In genomic region chr12:402127-402456, GRCh38 we compare ENCODE assay signal across 9 cellular contexts. TPM values are rescaled to one million over a fixed set of nuclear protein-coding genes. Genes with fewer than 3 reads are reported as not detected.
A peak's percentile ranks its signal among the peaks of the same experiment; 100 is the strongest.
DNase-seq lines count a peak whose midpoint lies in the region; ATAC-seq, FAIRE-seq and TF ChIP-seq lines count a peak whose summit lies in the region.
"Had no signal": no experiment of that assay in that cellular context is flagged by ENCODE, and none has a peak within 500 bp of the region (broad histone marks: within the 10 kb centered on the region; RNA-seq: fewer than 3 reads in every experiment).

No MANE protein-coding gene starts in this region.

- H3K4me3 ChIP-seq in cardiac muscle cell (peak overlapping the region; percentile 79), adipocyte (ENCODE audit: low read length) (peak overlapping the region; percentile 93), kidney epithelial cell (ENCODE audit: low read depth, low read length) (peak overlapping the region; percentile 89)

- peaks cover 3% of the 10 kb centered on the region for H3K4me1 ChIP-seq in cardiac muscle cell (ENCODE audit: low read depth)
- H3K4me1 ChIP-seq in adipocyte (ENCODE audit: control insufficient read depth, insufficient read depth, low read length) = peaks cover 14% of the 10 kb centered on the region

- TF ChIP-seq CTCF in cardiac muscle cell (IDR thresholded peaks at IDR 0.05; ENCODE audit: low read depth, low read length) (peak; percentile 40), kidney epithelial cell (IDR thresholded peaks at IDR 0.05; ENCODE audit: insufficient read depth, low read length, poor library complexity, severe bottlenecking) (peak; percentile 38)

- peak overlapping the region; percentile 79 for H3K27ac ChIP-seq in cardiac muscle cell

- no peaks in the 10 kb centered on the region for H3K36me3 ChIP-seq in cardiac muscle cell
- H3K36me3 ChIP-seq in adipocyte (ENCODE audit: control insufficient read depth, insufficient read depth, low read length, severe bottlenecking) = no peaks in the 10 kb centered on the region
- no peaks in the 10 kb centered on the region for H3K36me3 ChIP-seq in kidney epithelial cell (ENCODE audit: control insufficient read depth, insufficient read depth, low read length)

- FAIRE-seq in urothelium cell line (lab: Jason Lieb, UNC) = no peak

- intact Hi-C loops in Right ventricle myocardium inferior (cut with DNase I) = no loop called here

- ATAC-seq in Right ventricle myocardium inferior (no peak), GM21360 (IDR thresholded peaks at IDR 0.05; ENCODE audit: unreplicated experiment) (no peak), HG02938 (IDR thresholded peaks at IDR 0.05; ENCODE audit: unreplicated experiment) (no peak)

- H3K27me3 ChIP-seq in cardiac muscle cell (no peaks in the 10 kb centered on the region), adipocyte (replicated peaks; ENCODE audit: control insufficient read depth, insufficient read depth, low read length) (no peaks in the 10 kb centered on the region), kidney epithelial cell (ENCODE audit: control insufficient read depth, insufficient read depth, low read length) (no peaks in the 10 kb centered on the region)

- peak overlapping the region; percentile 80 for H3K9ac ChIP-seq in adipocyte (ENCODE audit: low read length)

- DNase-seq in cardiac muscle cell (ENCODE audit: low read depth in 1 of 2, low spot score in 1 of 2) (peak; percentile 32 to 45), Right ventricle myocardium inferior (ENCODE audit: missing footprints) (no peak), adipocyte (ENCODE audit: low read depth) (peak; percentile 63), kidney epithelial cell (ENCODE audit: low read depth) (no peak), urothelium cell line (ENCODE audit: low spot score) (peak; percentile 29), germinal center (ENCODE audit: low spot score) (no peak)

- H3K9me3 ChIP-seq in cardiac muscle cell (ENCODE audit: low read depth) (no peaks in the 10 kb centered on the region), adipocyte (ENCODE audit: control insufficient read depth, low read length) (no peaks in the 10 kb centered on the region)

RNA-seq across cellular contexts. Expression of gene CCDC77, which starts 0.6 kb away (rescaled TPM):
- 7.3 and 7.6 TPM in 2 replicates for total RNA-seq in cardiac muscle cell
- 11.0 and 13.0 TPM in 2 replicates for polyA plus RNA-seq in cardiac muscle cell
- total RNA-seq in Right ventricle myocardium inferior = 3.1 TPM
- total RNA-seq in kidney epithelial cell = 10.4 and 18.5 TPM in 2 replicates

RNA-seq across cellular contexts. Expression of gene KDM5A, which starts 13.0 kb away (rescaled TPM):
- total RNA-seq in cardiac muscle cell (36.3 and 36.4 TPM in 2 replicates), Right ventricle myocardium inferior (25.5 TPM), kidney epithelial cell (44.8 and 53.6 TPM in 2 replicates)
- 41.1 and 46.0 TPM in 2 replicates for polyA plus RNA-seq in cardiac muscle cell

RNA-seq across cellular contexts. Expression of gene B4GALNT3, which starts 57.6 kb away (rescaled TPM):
- total RNA-seq in cardiac muscle cell (38.6 and 39.2 TPM in 2 replicates), Right ventricle myocardium inferior (36.6 TPM), kidney epithelial cell (5.1 and 6.8 TPM in 2 replicates)
- 23.7 and 26.4 TPM in 2 replicates for polyA plus RNA-seq in cardiac muscle cell
- total RNA-seq: activated B cell treated with CpG ODN at 0.5 μM for 24 hours had no signal

Comparison
In these comparisons a context has a peak if more than half of its experiments do, and no peak if none do; other contexts are left out.
1. DNase-seq: peak in cardiac muscle cell (2 of 2), adipocyte (single experiment) and urothelium cell line (single experiment); none in Right ventricle myocardium inferior (single experiment), kidney epithelial cell (single experiment) and germinal center (single experiment).
2. Peak in every context shown above with its lines, with median percentiles within 50 percentile points of each other: H3K4me3 ChIP-seq.